In the genomic region with DNA sequence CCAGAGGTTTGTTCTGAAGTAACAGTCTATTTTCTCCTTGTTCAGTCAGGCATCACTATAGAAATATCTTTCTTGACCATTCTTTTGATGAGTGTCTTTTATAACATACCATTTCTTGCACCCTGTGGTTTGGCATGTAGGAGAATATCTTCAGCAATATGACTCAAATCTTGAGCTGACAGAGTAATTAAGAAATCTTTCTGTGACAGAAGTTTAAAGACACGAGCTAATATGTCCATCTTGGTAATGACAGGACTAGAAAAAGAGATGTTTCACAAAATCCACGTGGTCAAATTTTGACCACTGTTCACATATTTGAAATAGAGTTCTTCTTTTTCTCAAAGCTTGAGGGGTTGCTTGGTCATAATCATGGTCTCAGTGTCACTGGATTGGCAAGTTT, we compare ENCODE assay signal across 15 cellular contexts.
DNase-seq lines count a peak whose midpoint lies in the region; ATAC-seq and TF ChIP-seq lines count a peak whose summit lies in the region.
"Had no signal": no experiment of that assay in that cellular context is flagged by ENCODE, and none has a peak within 500 bp of the region (broad histone marks: within the 10 kb centered on the region; RNA-seq: fewer than 3 reads in every experiment).

No MANE protein-coding gene starts in this region.

- peaks cover 5% of the 10 kb centered on the region for H3K4me1 Mint-ChIP-seq in chondrocyte (ENCODE audit: low read depth)
- H3K4me1 Mint-ChIP-seq: mesothelial cell of epicardium had no signal

- H3K4me3 Mint-ChIP-seq in chondrocyte (ENCODE audit: unreplicated experiment) = no peak overlapping the region
- H3K4me3 Mint-ChIP-seq: mesothelial cell of epicardium had no signal

- H3K27me3 Mint-ChIP-seq in chondrocyte (ENCODE audit: low read depth) = no peaks in the 10 kb centered on the region
- H3K27me3 Mint-ChIP-seq: progenitor cell of endocrine pancreas had no signal

- no peaks in the 10 kb centered on the region for H3K9me3 ChIP-seq in mucosa of descending colon
- H3K9me3 ChIP-seq: SJSA1 had no signal

- no peak overlapping the region for H3K4me3 ChIP-seq in mucosa of descending colon
- H3K4me3 ChIP-seq: SJSA1 had no signal

- H3K9me3 Mint-ChIP-seq in chondrocyte (ENCODE audit: low read depth) = peaks cover 7% of the 10 kb centered on the region

- H3K27ac Mint-ChIP-seq in chondrocyte (ENCODE audit: unreplicated experiment) = peak overlapping the region; percentile 64
- H3K27ac Mint-ChIP-seq: mesothelial cell of epicardium, progenitor cell of endocrine pancreas had no signal

- DNase-seq in EL (peak; percentile 36), chondrocyte (ENCODE audit: low spot score) (no peak), mucosa of descending colon (no peak), activated T-cell treated with anti-CD3 and anti-CD28 coated beads for 4 hours (no peak), ureter (ENCODE audit: low spot score) (no peak), DMS 273 treated with DMSO at 0.1 percent for 48 hours (lab: John Stamatoyannopoulos, UW) (no peak)
- DNase-seq: activated naive CD4-positive, alpha-beta T cell treated with anti-CD3 and anti-CD28 coated beads, Interleukin-2, amount 50 U/mL, for 16 hours; erythroblast; NCI-H146; NCI-H774 had no signal

- peaks cover 10% of the 10 kb centered on the region for H3K36me3 Mint-ChIP-seq in chondrocyte (ENCODE audit: low read depth)

- no peak for TF ChIP-seq CTCF in chondrocyte (IDR thresholded peaks at IDR 0.05)
- no peak for TF ChIP-seq CTCF in mucosa of descending colon (IDR thresholded peaks at IDR 0.05)

- no peaks in the 10 kb centered on the region for H3K36me3 ChIP-seq in mucosa of descending colon (ENCODE audit: low read depth)
- H3K36me3 ChIP-seq: SJSA1 had no signal

- intact Hi-C loops in mucosa of descending colon (cut with DNase I, micrococcal nuclease) = no loop called here

- peak; percentile 25 for ATAC-seq in GM19395 (IDR thresholded peaks at IDR 0.05; ENCODE audit: unreplicated experiment)
- ATAC-seq in HG03460 (IDR thresholded peaks at IDR 0.05; ENCODE audit: unreplicated experiment) = peak; percentile 22
- no peak for ATAC-seq in mucosa of descending colon

- H3K4me1 ChIP-seq in mucosa of descending colon (ENCODE audit: low read depth) = no peaks in the 10 kb centered on the region
- H3K4me1 ChIP-seq: SJSA1 had no signal
